ENCODE assay signal across 22 cellular contexts in genomic region chr12:52799498-52800211, GRCh38. TPM values are rescaled to one million over a fixed set of nuclear protein-coding genes. Genes with fewer than 3 reads are reported as not detected.
DNase-seq lines count a peak whose midpoint lies in the region; ATAC-seq and TF ChIP-seq lines count a peak whose summit lies in the region.
"Had no signal": no experiment of that assay in that cellular context is flagged by ENCODE, and none has a peak within 500 bp of the region (broad histone marks: within the 10 kb centered on the region; RNA-seq: fewer than 3 reads in every experiment).

No MANE protein-coding gene starts in this region.

- H3K4me1 Mint-ChIP-seq in Caco-2 (ENCODE audit: low read depth, unreplicated experiment), result peaks cover 28% of the 10 kb centered on the region
- H3K4me1 Mint-ChIP-seq in WTC11, result peaks cover 37% of the 10 kb centered on the region

- peaks cover 10% of the 10 kb centered on the region for H3K9me3 Mint-ChIP-seq in Caco-2 (ENCODE audit: unreplicated experiment)
- H3K9me3 Mint-ChIP-seq in WTC11, result no peaks in the 10 kb centered on the region
- H3K9me3 Mint-ChIP-seq: CD8-positive, alpha-beta T cell had no signal

- intact Hi-C loops in Caco-2 (cut with micrococcal nuclease; ENCODE audit: unreplicated experiment), result loop anchor here (2.0 kb wide), 1 partner anchor 65 kb away; no protein-coding TSS in a partner anchor
- intact Hi-C loops in thyroid gland (cut with DNase I), result no loop called here

- peak overlapping the region; percentile 28 for H3K27ac Mint-ChIP-seq in Caco-2 (ENCODE audit: unreplicated experiment)
- no peak overlapping the region for H3K27ac Mint-ChIP-seq in WTC11
- H3K27ac Mint-ChIP-seq: CD8-positive, alpha-beta T cell had no signal

- TF ChIP-seq CTCF in Caco-2 (IDR thresholded peaks at IDR 0.05; ENCODE audit: insufficient read depth in 1 of 2, low read depth in 1 of 2, low read length in 1 of 2, severe bottlenecking in 1 of 2, unreplicated experiment in 1 of 2) (no peak), WTC11 (IDR thresholded peaks at IDR 0.05) (no peak), thyroid gland (IDR thresholded peaks at IDR 0.05) (no peak)

- no peaks in the 10 kb centered on the region for H3K27me3 ChIP-seq in Caco-2 (replicated peaks; ENCODE audit: control insufficient read depth, insufficient read depth, low read length)
- H3K27me3 ChIP-seq in thyroid gland, result no peaks in the 10 kb centered on the region
- H3K27me3 ChIP-seq: BLaER1, MG63, SJCRH30 had no signal

- H3K4me1 ChIP-seq in Caco-2, result peaks cover 21% of the 10 kb centered on the region
- peaks cover 14 to 28% of the 10 kb centered on the region in 2 donors for H3K4me1 ChIP-seq in thyroid gland
- H3K4me1 ChIP-seq: BLaER1, SJCRH30 had no signal

- no peak overlapping the region for H3K4me3 Mint-ChIP-seq in Caco-2 (ENCODE audit: unreplicated experiment)
- H3K4me3 Mint-ChIP-seq in WTC11, result no peak overlapping the region
- H3K4me3 Mint-ChIP-seq: CD8-positive, alpha-beta T cell had no signal

- ATAC-seq in WTC11, result no peak
- ATAC-seq in GM19463 (IDR thresholded peaks at IDR 0.05; ENCODE audit: unreplicated experiment), result no peak
- ATAC-seq: CD8-positive, alpha-beta T cell had no signal

- no peak for DNase-seq in Caco-2
- DNase-seq in NCI-H146 (lab: John Stamatoyannopoulos, UW), result peak; percentile 75
- no peak for DNase-seq in WTC11 (ENCODE audit: low spot score)
- no peak for DNase-seq in thyroid gland
- no peak for DNase-seq in hepatic stellate cell (ENCODE audit: low spot score)
- DNase-seq in COR-L47 (lab: John Stamatoyannopoulos, UW), result no peak
- DNase-seq: CD8-positive, alpha-beta T cell; DMS79 treated with DMSO at 0.1 percent for 48 hours; Karpas-422; MG63; NCI-H1048; NCI-H1694; NCI-H774; RPMI8226; SJCRH30 had no signal

- BruUV-seq in Caco-2 (replicated peaks; lab: Mats Ljungman, UMichigan), result no TSS peak

- H3K36me3 ChIP-seq in Caco-2 (ENCODE audit: control insufficient read depth, insufficient read depth, low read length), result no peaks in the 10 kb centered on the region
- H3K36me3 ChIP-seq in thyroid gland, result no peaks in the 10 kb centered on the region
- H3K36me3 ChIP-seq: BLaER1, HAP-1, MG63, SJCRH30 had no signal

- 78% methylated on average over 5 of the region's 5 CpGs for WGBS in thyroid gland, 2 donors

- POLR2A ChIA-PET in Caco-2 (lab: Charles Lee) (no interaction called here), WTC11 (lab: Charles Lee) (no interaction called here)

- H3K27ac ChIP-seq in thyroid gland, result peak overlapping the region; percentile 64 to 79 (median 72)
- H3K27ac ChIP-seq: BLaER1, SJCRH30 had no signal

- TF ChIP-seq POLR2A in thyroid gland (IDR thresholded peaks at IDR 0.05), result no peak

- CTCF ChIA-PET in Caco-2 (lab: Charles Lee) (no interaction called here), WTC11 (lab: Charles Lee) (interaction anchor here (0.7 to 2.3 kb wide), 4 partner anchors 17 to 377 kb away, joined by 3 to 10 read pairs (median 4); no protein-coding TSS in a partner anchor)

- H3K27me3 Mint-ChIP-seq in Caco-2 (ENCODE audit: insufficient read depth, unreplicated experiment) (no peaks in the 10 kb centered on the region), WTC11 (ENCODE audit: low read depth) (no peaks in the 10 kb centered on the region)

- H3K36me3 Mint-ChIP-seq in Caco-2 (ENCODE audit: insufficient read depth, unreplicated experiment), result no peaks in the 10 kb centered on the region
- no peaks in the 10 kb centered on the region for H3K36me3 Mint-ChIP-seq in WTC11
- H3K36me3 Mint-ChIP-seq: CD8-positive, alpha-beta T cell had no signal

- no peak overlapping the region for H3K4me3 ChIP-seq in Caco-2 (ENCODE audit: low read depth, low read length)
- no peak overlapping the region for H3K4me3 ChIP-seq in thyroid gland (replicated peaks in 1 of 3)
- H3K4me3 ChIP-seq: BLaER1, HAP-1, MG63, SJCRH30 had no signal

- H3K9me3 ChIP-seq in Caco-2, result no peaks in the 10 kb centered on the region
- H3K9me3 ChIP-seq in thyroid gland, result no peaks in the 10 kb centered on the region
- H3K9me3 ChIP-seq: BLaER1, HAP-1, MG63, SJCRH30 had no signal

TF ChIP-seq in WTC11, 78 proteins besides CTCF, POLR2A, EP300 and RAD21:
- TF ChIP-seq ZNF423 (CRISPR knock-in tag; IDR thresholded peaks at IDR 0.05) (peak; percentile 91), PRRX2 (CRISPR knock-in tag; IDR thresholded peaks at IDR 0.05) (no peak), ZNF219 (CRISPR knock-in tag; IDR thresholded peaks at IDR 0.05; ENCODE audit: borderline replicate concordance) (no peak), HMGA2 (CRISPR knock-in tag; IDR thresholded peaks at IDR 0.05) (no peak), GABPB1 (CRISPR knock-in tag; IDR thresholded peaks at IDR 0.05) (no peak)

RNA-seq across cellular contexts. Expression of gene KRT3, which starts 3.7 kb away (rescaled TPM):
- total RNA-seq in Caco-2 (2022), result not detected in 2 replicates
- total RNA-seq in WTC11 (2021), result not detected in 3 replicates
- total RNA-seq in thyroid gland, result not detected
- total RNA-seq: A673; CD8-positive, alpha-beta T cell; IMR-90; NCI-H460; OCI-LY7; SJCRH30 had no signal

RNA-seq across cellular contexts. Expression of gene KRT4, which starts 14.3 kb away (rescaled TPM):
- total RNA-seq in Caco-2 (2022) (3.4 and 5.2 TPM in 2 replicates), WTC11 (2021) (not detected in 3 replicates), thyroid gland (under 1 TPM in 1 of 4 donors, not detected in 3; 0.29 TPM)
- total RNA-seq: A673; CD8-positive, alpha-beta T cell; NCI-H460; OCI-LY7; SJCRH30 had no signal

RNA-seq across cellular contexts. Expression of gene KRT76, which starts 22.5 kb away (rescaled TPM):
- total RNA-seq in Caco-2 (2022), result not detected in 2 replicates
- not detected in 3 replicates for total RNA-seq in WTC11 (2021)
- total RNA-seq in thyroid gland, result not detected
- total RNA-seq: A673; CD8-positive, alpha-beta T cell; IMR-90; NCI-H460; OCI-LY7; SJCRH30 had no signal

RNA-seq across cellular contexts. Expression of gene KRT79, which starts 34.5 kb away (rescaled TPM):
- not detected in 2 replicates for total RNA-seq in Caco-2 (2022)
- not detected in 3 replicates for total RNA-seq in WTC11 (2021)
- total RNA-seq in thyroid gland, result not detected
- total RNA-seq: A673; CD8-positive, alpha-beta T cell; NCI-H460; OCI-LY7; SJCRH30 had no signal

RNA-seq across cellular contexts. Expression of gene KRT78, which starts 49.1 kb away (rescaled TPM):
- total RNA-seq in Caco-2 (2022) (not detected in 2 replicates), WTC11 (2021) (not detected in 3 replicates), thyroid gland (under 1 TPM in 1 of 4 donors, not detected in 3; 0.40 TPM)
- total RNA-seq: A673; CD8-positive, alpha-beta T cell; IMR-90; NCI-H460; OCI-LY7; SJCRH30 had no signal
